Comparison of ENCODE assay signal across 8 cellular contexts in the genomic region with DNA sequence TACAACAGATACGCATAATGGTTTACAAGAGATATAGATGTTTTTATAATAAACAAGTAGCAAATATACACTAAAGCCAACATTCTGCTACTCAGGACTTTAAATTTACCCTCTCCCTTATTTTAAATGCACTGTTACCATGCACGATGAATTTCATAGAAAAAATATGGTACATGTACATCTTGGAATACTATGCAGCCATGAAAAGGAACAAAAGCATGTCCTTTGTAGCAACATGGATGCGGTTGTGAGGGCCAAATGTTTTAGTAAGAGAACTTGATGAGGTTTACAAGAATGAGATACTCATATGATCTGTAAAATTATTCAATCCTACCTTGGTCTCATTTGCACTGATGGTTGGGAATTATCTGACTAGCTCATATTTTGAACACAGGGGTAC.
"Had no signal": no experiment of that assay in that cellular context is flagged by ENCODE, and none has a peak within 500 bp of the region (broad histone marks: within the 10 kb centered on the region; RNA-seq: fewer than 3 reads in every experiment).

No MANE protein-coding gene starts in this region.

- H3K4me2 ChIP-seq: KMS-11 had no signal

- ATAC-seq: HepG2 had no signal

- H3K36me3 Mint-ChIP-seq: IgD-negative memory B cell had no signal

- H3K27ac ChIP-seq: HL-60, KMS-11 had no signal

- DNase-seq: IMR-90, KBM-7, KG1 had no signal

- FAIRE-seq: HepG2, HTR-8/SVneo had no signal

- H3K9ac ChIP-seq: KMS-11 had no signal

- H3K4me3 Mint-ChIP-seq: IgD-negative memory B cell had no signal

- H3K27ac Mint-ChIP-seq: IgD-negative memory B cell had no signal

- H3K4me1 Mint-ChIP-seq: IgD-negative memory B cell had no signal
